8 cellular contexts compared by ENCODE assay signal in the genomic region with DNA sequence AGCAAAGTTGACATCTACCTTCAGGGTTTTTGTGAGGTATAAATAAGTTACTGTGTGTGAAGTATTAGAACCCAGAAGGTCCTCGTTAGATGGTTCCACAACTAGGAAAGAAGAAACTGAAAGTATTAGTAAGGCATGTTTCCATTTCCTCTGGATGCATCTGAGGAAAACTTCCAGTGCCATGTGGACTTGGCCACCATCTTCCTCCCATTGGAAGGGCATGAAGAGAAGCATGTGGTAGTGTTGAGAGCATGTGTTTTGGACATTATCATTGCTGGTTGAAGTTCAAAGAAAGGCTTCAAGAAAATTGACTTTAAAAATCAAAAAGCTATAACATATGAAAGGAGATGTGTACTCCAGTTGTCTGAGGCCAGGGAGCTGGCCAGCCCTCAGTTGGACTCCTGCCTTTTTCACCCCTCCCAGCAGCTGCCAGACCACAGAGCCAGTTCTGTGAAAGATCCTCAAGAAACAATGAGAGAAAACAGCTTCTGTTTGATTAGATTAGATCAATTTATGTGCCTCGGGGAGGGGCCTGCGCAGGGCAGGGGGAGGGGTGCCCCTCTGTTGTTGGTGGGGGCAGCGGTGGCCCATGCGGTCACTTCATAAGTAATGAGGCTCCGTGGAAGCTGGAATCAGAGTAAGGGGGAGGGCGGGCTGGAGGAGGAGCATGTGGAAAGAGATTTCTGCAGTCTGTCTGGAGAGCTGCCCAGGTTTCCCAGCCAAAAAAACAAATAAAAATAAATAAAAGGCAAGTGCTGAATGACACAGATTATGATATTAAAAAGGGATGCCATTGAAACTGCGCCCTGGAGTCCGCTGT.
A peak's percentile ranks its signal among the peaks of the same experiment; 100 is the strongest.
DNase-seq lines count a peak whose midpoint lies in the region; ATAC-seq and TF ChIP-seq lines count a peak whose summit lies in the region.

No MANE protein-coding gene starts in this region.

- ATAC-seq in activated CD4-positive, CD25-positive, alpha-beta regulatory T cell treated with anti-CD3 and anti-CD28 coated beads, Interleukin-2, amount 50 U/mL, for 24 hours: no peak

- H3K27me3 ChIP-seq in BJ (ENCODE audit: control insufficient read depth, insufficient read depth, low read length) (no peaks in the 10 kb centered on the region), HUES48 (ENCODE audit: control insufficient read depth, insufficient read depth, low read length) (no peaks in the 10 kb centered on the region), neutrophil (no peaks in the 10 kb centered on the region)

- no peak overlapping the region for H3K9ac ChIP-seq in HUES48 (ENCODE audit: low read depth, low read length)

- CTCF ChIA-PET in BJ (lab: Yijun Ruan, JAX): interaction anchor here (1.3 to 2.2 kb wide), 3 partner anchors 9 to 226 kb away, joined by 3 to 15 read pairs (median 3); no protein-coding TSS in a partner anchor

- DNase-seq in BJ (ENCODE audit: low read depth) (peak; percentile 34), fibroblast of villous mesenchyme (ENCODE audit: low read depth) (peak; percentile 88), RPMI8226 (no peak)
- DNase-seq in stimulated activated CD4-positive, alpha-beta T cell treated with anti-CD3 and anti-CD28 coated beads, Interleukin-2, amount 100 ng/mL, for 24 hours: no peak

- POLR2A ChIA-PET in BJ (lab: Charles Lee): interaction anchor here (0.6 kb wide), 1 partner anchor 10 kb away, joined by 3 read pairs; no protein-coding TSS in a partner anchor

- H3K27ac ChIP-seq in HUES48 (ENCODE audit: low read depth, low read length) (no peak overlapping the region), VCaP (peak overlapping the region; percentile 60), neutrophil (peak overlapping the region; percentile 62)

- H3K36me3 ChIP-seq in BJ (ENCODE audit: control insufficient read depth, insufficient read depth, low read length) (no peaks in the 10 kb centered on the region), HUES48 (ENCODE audit: control insufficient read depth, insufficient read depth, low read length) (peaks cover 5% of the 10 kb centered on the region; the same call in 1 of the 2 replicates), neutrophil (no peaks in the 10 kb centered on the region)

- H3K4me1 ChIP-seq in HUES48 (ENCODE audit: control insufficient read depth, insufficient read depth, low read length) (peaks cover 87% of the 10 kb centered on the region), neutrophil (ENCODE audit: control insufficient read depth in 1 of 2, insufficient read depth in 1 of 2, low read depth in 1 of 2, low read length in 1 of 2) (peaks cover 60 to 71% of the 10 kb centered on the region in 2 experiments)

- H3K4me3 ChIP-seq in BJ (ENCODE audit: low read depth, low read length): peak overlapping the region; percentile 23
- 0 out of 2 replicates have a peak overlapping the region, but pooled peaks have one; percentile 0 for H3K4me3 ChIP-seq in HUES48 (ENCODE audit: low read depth, low read length)
- peak overlapping the region; percentile 39 for H3K4me3 ChIP-seq in fibroblast of villous mesenchyme (ENCODE audit: low read depth, low read length)
- H3K4me3 ChIP-seq in neutrophil (ENCODE audit: low read depth in 1 of 2, low read length in 1 of 2): peak overlapping the region in 1 of 2 experiments; percentile 38

- H3K9me3 ChIP-seq in HUES48 (ENCODE audit: control insufficient read depth, insufficient read depth, low read length) (no peaks in the 10 kb centered on the region), neutrophil (no peaks in the 10 kb centered on the region)

- no peak for TF ChIP-seq CTCF in BJ (IDR thresholded peaks at IDR 0.05; ENCODE audit: insufficient read depth, low read depth, low read length)
- no peak for TF ChIP-seq CTCF in VCaP (conservative IDR thresholded peaks at IDR 0.05)
- TF ChIP-seq CTCF in fibroblast of villous mesenchyme (IDR thresholded peaks at IDR 0.05; ENCODE audit: insufficient read depth, low read depth, low read length): no peak
- no peak for TF ChIP-seq CTCF in neutrophil (IDR thresholded peaks at IDR 0.05)

Comparison
In these comparisons a context has a peak if more than half of its experiments do, and no peak if none do; other contexts are left out.
1. DNase-seq: peak in BJ (single experiment) and fibroblast of villous mesenchyme (single experiment); none in stimulated activated CD4-positive, alpha-beta T cell treated with anti-CD3 and anti-CD28 coated beads, Interleukin-2, amount 100 ng/mL, for 24 hours (0 of 2) and RPMI8226 (single experiment).